ENCODE assay signal across 18 cellular contexts in genomic region chr4:661856-662761, GRCh38. TPM values are rescaled to one million over a fixed set of nuclear protein-coding genes. Genes with fewer than 3 reads are reported as not detected.
DNase-seq lines count a peak whose midpoint lies in the region; ATAC-seq and TF ChIP-seq lines count a peak whose summit lies in the region.
"Had no signal": no experiment of that assay in that cellular context is flagged by ENCODE, and none has a peak within 500 bp of the region (broad histone marks: within the 10 kb centered on the region; RNA-seq: fewer than 3 reads in every experiment).

No MANE protein-coding gene starts in this region.

- peak; percentile 68 for DNase-seq in Right ventricle myocardium inferior (ENCODE audit: missing footprints)
- DNase-seq in right atrium auricular region (ENCODE audit: low spot score): no peak
- no peak for DNase-seq in activated CD4-positive, alpha-beta memory T cell treated with anti-CD3 and anti-CD28 coated beads, Interleukin-2, amount 10 ng/mL, durations not matched to agents 7 days and 5 days
- DNase-seq in glutamatergic neuron: peak; percentile 8
- no peak for DNase-seq in stimulated activated effector memory CD8-positive, alpha-beta T cell treated with anti-CD3 and anti-CD28 coated beads, Interleukin-12 subunit alpha, Interleukin-12 subunit beta, amount 100 ng/mL, for 72 hours (ENCODE audit: low spot score in 2 of 2)
- no peak for DNase-seq in NCI-H82 treated with DMSO at 0.1 percent for 48 hours (lab: John Stamatoyannopoulos, UW; ENCODE audit: unreplicated experiment)
- no peak for DNase-seq in stomach
- DNase-seq: AML-193, DMS79 treated with DMSO at 0.1 percent for 48 hours, esophagus squamous epithelium, hypothalamus, NCI-H2081 treated with DMSO at 0.1 percent for 48 hours had no signal

- H3K27ac Mint-ChIP-seq in activated CD4-positive, alpha-beta memory T cell treated with anti-CD3 and anti-CD28 coated beads, Interleukin-2, amount 10 ng/mL, durations not matched to agents 7 days and 5 days: no peak overlapping the region
- no peak overlapping the region for H3K27ac Mint-ChIP-seq in glutamatergic neuron (ENCODE audit: unreplicated experiment)
- peak overlapping the region; percentile 89 for H3K27ac Mint-ChIP-seq in stimulated activated effector memory CD8-positive, alpha-beta T cell treated with anti-CD3 and anti-CD28 coated beads, Interleukin-12 subunit alpha, Interleukin-12 subunit beta, amount 100 ng/mL, for 72 hours

- peaks cover 15% of the 10 kb centered on the region for H3K9me3 Mint-ChIP-seq in activated CD4-positive, alpha-beta memory T cell treated with anti-CD3 and anti-CD28 coated beads, Interleukin-2, amount 10 ng/mL, durations not matched to agents 7 days and 5 days
- H3K9me3 Mint-ChIP-seq in glutamatergic neuron (ENCODE audit: unreplicated experiment): peaks cover 4% of the 10 kb centered on the region
- no peaks in the 10 kb centered on the region for H3K9me3 Mint-ChIP-seq in stimulated activated effector memory CD8-positive, alpha-beta T cell treated with anti-CD3 and anti-CD28 coated beads, Interleukin-12 subunit alpha, Interleukin-12 subunit beta, amount 100 ng/mL, for 72 hours

- no peaks in the 10 kb centered on the region for H3K27me3 ChIP-seq in right atrium auricular region
- H3K27me3 ChIP-seq in stomach: peaks cover 0 to 30% (median 8%) of the 10 kb centered on the region in 3 donors

- H3K36me3 ChIP-seq in right atrium auricular region (no peaks in the 10 kb centered on the region), stomach (no peaks in the 10 kb centered on the region)
- H3K36me3 ChIP-seq: esophagus squamous epithelium had no signal

- TF ChIP-seq CTCF in right atrium auricular region (IDR thresholded peaks at IDR 0.05): no peak
- TF ChIP-seq CTCF in glutamatergic neuron (IDR thresholded peaks at IDR 0.05; ENCODE audit: partially characterized antibody, unreplicated experiment): no peak
- no peak for TF ChIP-seq CTCF in stomach (IDR thresholded peaks at IDR 0.05)

- no peak for TF ChIP-seq POLR2A in stomach (IDR thresholded peaks at IDR 0.05)

- peaks cover 0 to 18% of the 10 kb centered on the region in 2 donors for H3K4me1 ChIP-seq in right atrium auricular region
- peaks cover 7 to 21% (median 18%) of the 10 kb centered on the region in 4 donors for H3K4me1 ChIP-seq in stomach
- H3K4me1 ChIP-seq: parathyroid adenoma had no signal

- ATAC-seq in Right ventricle myocardium inferior (no peak), GM21723 (IDR thresholded peaks at IDR 0.05; ENCODE audit: unreplicated experiment) (no peak)
- no peak for ATAC-seq in stimulated activated effector memory CD8-positive, alpha-beta T cell treated with anti-CD3 and anti-CD28 coated beads, Interleukin-12 subunit alpha, Interleukin-12 subunit beta, amount 100 ng/mL, for 72 hours
- ATAC-seq: SK-N-SH treated with all-trans-retinoic acid at 6 μM for 48 hours had no signal

- no peak overlapping the region for H3K4me3 ChIP-seq in right atrium auricular region
- H3K4me3 ChIP-seq in stomach: no peak overlapping the region

- H3K27me3 Mint-ChIP-seq in activated CD4-positive, alpha-beta memory T cell treated with anti-CD3 and anti-CD28 coated beads, Interleukin-2, amount 10 ng/mL, durations not matched to agents 7 days and 5 days: no peaks in the 10 kb centered on the region
- H3K27me3 Mint-ChIP-seq in glutamatergic neuron (ENCODE audit: unreplicated experiment): peaks cover 15% of the 10 kb centered on the region

- TF ChIP-seq EP300 in stomach (IDR thresholded peaks at IDR 0.05): no peak

- intact Hi-C loops in Right ventricle myocardium inferior (cut with DNase I): no loop called here
- intact Hi-C loops in stomach (cut with DNase I; ENCODE audit: low total_unique reads): no loop called here

- 96 to 98% (median 97%) methylated on average over 35 to 44 of the region's 44 CpGs for WGBS in stomach, 5 donors

- H3K4me3 Mint-ChIP-seq in activated CD4-positive, alpha-beta memory T cell treated with anti-CD3 and anti-CD28 coated beads, Interleukin-2, amount 10 ng/mL, durations not matched to agents 7 days and 5 days: peak overlapping the region; percentile 5
- H3K4me3 Mint-ChIP-seq in glutamatergic neuron (ENCODE audit: unreplicated experiment): no peak overlapping the region
- peak overlapping the region; percentile 76 for H3K4me3 Mint-ChIP-seq in stimulated activated effector memory CD8-positive, alpha-beta T cell treated with anti-CD3 and anti-CD28 coated beads, Interleukin-12 subunit alpha, Interleukin-12 subunit beta, amount 100 ng/mL, for 72 hours

- H3K4me1 Mint-ChIP-seq in activated CD4-positive, alpha-beta memory T cell treated with anti-CD3 and anti-CD28 coated beads, Interleukin-2, amount 10 ng/mL, durations not matched to agents 7 days and 5 days: peaks cover 15% of the 10 kb centered on the region
- no peaks in the 10 kb centered on the region for H3K4me1 Mint-ChIP-seq in glutamatergic neuron (ENCODE audit: low read depth, unreplicated experiment)
- peaks cover 22% of the 10 kb centered on the region for H3K4me1 Mint-ChIP-seq in stimulated activated effector memory CD8-positive, alpha-beta T cell treated with anti-CD3 and anti-CD28 coated beads, Interleukin-12 subunit alpha, Interleukin-12 subunit beta, amount 100 ng/mL, for 72 hours

- CTCF ChIA-PET in activated CD4-positive, alpha-beta memory T cell treated with anti-CD3 and anti-CD28 coated beads, Interleukin-2, amount 10 ng/mL, durations not matched to agents 7 days and 5 days (lab: Charles Lee): interaction anchor here (3.7 kb wide), 1 partner anchor 11 kb away, joined by 29 read pairs; the partner anchor contains the start of genes ATP5ME and MYL5

- peaks cover 11% of the 10 kb centered on the region for H3K36me3 Mint-ChIP-seq in activated CD4-positive, alpha-beta memory T cell treated with anti-CD3 and anti-CD28 coated beads, Interleukin-2, amount 10 ng/mL, durations not matched to agents 7 days and 5 days (ENCODE audit: low read depth)
- H3K36me3 Mint-ChIP-seq in glutamatergic neuron (ENCODE audit: unreplicated experiment): peaks cover 6% of the 10 kb centered on the region
- H3K36me3 Mint-ChIP-seq in stimulated activated effector memory CD8-positive, alpha-beta T cell treated with anti-CD3 and anti-CD28 coated beads, Interleukin-12 subunit alpha, Interleukin-12 subunit beta, amount 100 ng/mL, for 72 hours: no peaks in the 10 kb centered on the region

- POLR2A ChIA-PET in activated CD4-positive, alpha-beta memory T cell treated with anti-CD3 and anti-CD28 coated beads, Interleukin-2, amount 10 ng/mL, durations not matched to agents 7 days and 5 days (lab: Charles Lee): interaction anchor here (2.2 to 3.2 kb wide), 2 partner anchors 11 to 324 kb away, joined by 10 to 40 read pairs; partner anchors contain the start of genes ATP5ME, MYL5 and ZNF141

- H3K27ac ChIP-seq in right atrium auricular region (no peak overlapping the region), stomach (no peak overlapping the region)
- H3K27ac ChIP-seq: coronary artery, esophagus squamous epithelium, parathyroid adenoma had no signal

- H3K9me3 ChIP-seq in right atrium auricular region (no peaks in the 10 kb centered on the region), stomach (no peaks in the 10 kb centered on the region)
- H3K9me3 ChIP-seq: esophagus squamous epithelium had no signal

RNA-seq across cellular contexts. Expression of gene ATP5ME, which starts 12.0 kb away (rescaled TPM):
- total RNA-seq in Right ventricle myocardium inferior (1,162 TPM), right atrium auricular region (100 to 1,000 TPM in 1 of 2 donors, 10 to 100 TPM in 1; 85.1 to 265 TPM), glutamatergic neuron (ENCODE audit: unreplicated experiment) (230 TPM), stomach (100 to 1,000 TPM in 3 of 5 donors, 10 to 100 TPM in 1, 1 to 10 TPM in 1; 8.0 to 842 (median 169) TPM)
- total RNA-seq in activated CD4-positive, alpha-beta memory T cell treated with anti-CD3 and anti-CD28 coated beads, Interleukin-2, amount 10 ng/mL, durations not matched to agents 7 days and 5 days: 100 to 1,000 TPM; 205 TPM
- 100 to 1,000 TPM; 742 to 876 (median 853) TPM for polyA plus RNA-seq in stomach

RNA-seq across cellular contexts. Expression of gene MYL5, which starts 12.2 kb away (rescaled TPM):
- total RNA-seq in Right ventricle myocardium inferior (3.9 TPM), right atrium auricular region (1 to 10 TPM; 3.2 to 3.6 TPM), glutamatergic neuron (ENCODE audit: unreplicated experiment) (13.6 TPM), stomach (10 to 100 TPM in 3 of 5 donors, 1 to 10 TPM in 2; 7.0 to 67.7 (median 13.4) TPM)
- 10 to 100 TPM; 14.0 to 16.2 TPM for total RNA-seq in activated CD4-positive, alpha-beta memory T cell treated with anti-CD3 and anti-CD28 coated beads, Interleukin-2, amount 10 ng/mL, durations not matched to agents 7 days and 5 days
- polyA plus RNA-seq in stomach: 100 to 1,000 TPM in 1 of 3 donors, 10 to 100 TPM in 2; 18.8 to 148 (median 42.7) TPM

RNA-seq across cellular contexts. Expression of gene SLC49A3, which starts 26.8 kb away (rescaled TPM):
- total RNA-seq in Right ventricle myocardium inferior (17.3 TPM), right atrium auricular region (10 to 100 TPM in 1 of 2 donors, 1 to 10 TPM in 1; 10.0 to 12.0 TPM), glutamatergic neuron (ENCODE audit: unreplicated experiment) (not detected), stomach (10 to 100 TPM in 2 of 5 donors, 1 to 10 TPM in 3; 2.7 to 18.8 (median 9.4) TPM)
- total RNA-seq in activated CD4-positive, alpha-beta memory T cell treated with anti-CD3 and anti-CD28 coated beads, Interleukin-2, amount 10 ng/mL, durations not matched to agents 7 days and 5 days: under 1 TPM in 1 of 2 experiments, not detected in 1; 0.40 TPM
- 10 to 100 TPM in 2 of 3 donors, 1 to 10 TPM in 1; 8.2 to 15.2 (median 11.4) TPM for polyA plus RNA-seq in stomach
- total RNA-seq: HT1080, MCF 10A had no signal

RNA-seq across cellular contexts. Expression of gene PDE6B, which starts 36.7 kb away (rescaled TPM):
- total RNA-seq in Right ventricle myocardium inferior: 1.7 TPM
- 1 to 10 TPM; 2.3 to 4.6 TPM for total RNA-seq in right atrium auricular region
- total RNA-seq in activated CD4-positive, alpha-beta memory T cell treated with anti-CD3 and anti-CD28 coated beads, Interleukin-2, amount 10 ng/mL, durations not matched to agents 7 days and 5 days: 10 to 100 TPM; 13.3 to 16.4 TPM
- total RNA-seq in glutamatergic neuron (ENCODE audit: unreplicated experiment): 2.3 TPM
- 10 to 100 TPM in 1 of 5 donors, not detected in 4; 12.3 TPM for total RNA-seq in stomach
- polyA plus RNA-seq in stomach: 1 to 10 TPM; 1.1 to 1.8 (median 1.6) TPM
- total RNA-seq: MCF 10A had no signal

RNA-seq across cellular contexts. Expression of gene PCGF3, which starts 43.5 kb away (rescaled TPM):
- total RNA-seq in Right ventricle myocardium inferior (21.7 TPM), right atrium auricular region (10 to 100 TPM; 17.9 to 22.6 TPM), glutamatergic neuron (ENCODE audit: unreplicated experiment) (122 TPM), stomach (100 to 1,000 TPM in 2 of 5 donors, 10 to 100 TPM in 3; 45.2 to 140 (median 82.6) TPM)
- total RNA-seq in activated CD4-positive, alpha-beta memory T cell treated with anti-CD3 and anti-CD28 coated beads, Interleukin-2, amount 10 ng/mL, durations not matched to agents 7 days and 5 days: 10 to 100 TPM; 51.5 to 52.1 TPM
- polyA plus RNA-seq in stomach: 10 to 100 TPM; 24.7 to 48.9 (median 24.9) TPM

Comparison
In these comparisons a context has a peak if more than half of its experiments do, and no peak if none do; other contexts are left out.
1. DNase-seq: peak in Right ventricle myocardium inferior (single experiment) and glutamatergic neuron (single experiment); none in right atrium auricular region (single experiment), activated CD4-positive, alpha-beta memory T cell treated with anti-CD3 and anti-CD28 coated beads, Interleukin-2, amount 10 ng/mL, durations not matched to agents 7 days and 5 days (single experiment), stimulated activated effector memory CD8-positive, alpha-beta T cell treated with anti-CD3 and anti-CD28 coated beads, Interleukin-12 subunit alpha, Interleukin-12 subunit beta, amount 100 ng/mL, for 72 hours (0 of 2), NCI-H82 treated with DMSO at 0.1 percent for 48 hours (single experiment) and stomach (single experiment).